10 cellular contexts compared by ENCODE assay signal in the genomic region with DNA sequence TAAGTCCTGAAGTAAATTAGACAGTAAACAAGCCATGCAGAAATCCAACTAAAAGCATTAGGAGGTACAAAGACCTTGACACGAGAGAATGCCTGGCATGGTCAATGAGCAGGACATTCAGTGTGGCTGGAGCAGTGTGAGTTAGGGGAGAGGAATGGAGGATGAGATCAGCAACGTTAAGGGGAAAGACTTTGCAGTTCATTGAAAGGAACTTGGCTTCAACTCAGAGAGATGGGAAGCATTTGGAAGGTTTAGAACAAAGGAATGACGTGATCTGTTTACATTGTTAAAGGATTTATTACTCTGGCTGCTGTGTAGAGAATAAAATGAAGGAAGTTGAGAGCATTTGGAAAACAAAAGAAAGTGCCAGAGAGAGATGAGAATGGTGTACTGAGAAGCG.
DNase-seq lines count a peak whose midpoint lies in the region; ATAC-seq, FAIRE-seq and TF ChIP-seq lines count a peak whose summit lies in the region.
"Had no signal": no experiment of that assay in that cellular context is flagged by ENCODE, and none has a peak within 500 bp of the region (broad histone marks: within the 10 kb centered on the region; RNA-seq: fewer than 3 reads in every experiment).

No MANE protein-coding gene starts in this region.

- H3K4me2 ChIP-seq in GM12878 (ENCODE audit: control insufficient read depth, insufficient read depth), result no peak overlapping the region

- TF ChIP-seq CTCF in BJ (IDR thresholded peaks at IDR 0.05; ENCODE audit: insufficient read depth, low read depth, low read length) (no peak), GM12878 (IDR thresholded peaks at IDR 0.05 in 2 of 3, conservative IDR thresholded peaks at IDR 0.05 in 1 of 3; ENCODE audit: control insufficient read depth in 2 of 3, extremely low read depth in 1 of 3, insufficient read depth in 1 of 3, low read depth in 3 of 3, low read length in 3 of 3) (no peak), transverse colon (IDR thresholded peaks at IDR 0.05) (no peak)

- H3K79me2 ChIP-seq in GM12878 (ENCODE audit: control insufficient read depth, insufficient read depth, low read length), result no peaks in the 10 kb centered on the region

- no peaks in the 10 kb centered on the region for H3K4me1 Mint-ChIP-seq in activated CD4-positive, alpha-beta T cell treated with anti-CD3 and anti-CD28 coated beads, Interleukin-2, amount 10 ng/mL, durations not matched to agents 7 days and 5 days

- H3K9me3 ChIP-seq in GM12878 (replicated peaks; ENCODE audit: control insufficient read depth, insufficient read depth, low read length) (no peaks in the 10 kb centered on the region), transverse colon (no peaks in the 10 kb centered on the region)

- H3K27me3 ChIP-seq in BJ (ENCODE audit: control insufficient read depth, insufficient read depth, low read length) (no peaks in the 10 kb centered on the region), GM12878 (replicated peaks in 1 of 2; ENCODE audit: control insufficient read depth in 2 of 2, insufficient read depth in 2 of 2, low read length in 1 of 2) (no peaks in the 10 kb centered on the region), transverse colon (no peaks in the 10 kb centered on the region)

- 0% methylated on average over 4 of the region's 4 CpGs for WGBS in GM12878 (ENCODE audit: insufficient coverage, insufficient replicate concordance, low lambda C conversion rate, missing lambda C conversion rate)
- WGBS in transverse colon (ENCODE audit: low coverage in 1 of 2), 2 donors, result 13 to 42% methylated on average over 2 to 4 of the region's 4 CpGs

- no TSS peak for BruUV-seq in GM12878 (replicated peaks; lab: Mats Ljungman, UMichigan)

- H3K4me1 ChIP-seq in GM12878 (ENCODE audit: control insufficient read depth, insufficient read depth, low read length) (no peaks in the 10 kb centered on the region), transverse colon (peaks cover 0 to 13% (median 7%) of the 10 kb centered on the region in 4 donors)

- intact Hi-C loops in GM12878 (cut with micrococcal nuclease; ENCODE audit: unreplicated experiment) (no loop called here), left colon (cut with DNase I, micrococcal nuclease) (no loop called here), transverse colon (cut with DNase I; ENCODE audit: low total_unique reads) (no loop called here)

- RAD21 ChIA-PET in GM12878 (lab: Charles Lee; ENCODE audit: unreplicated experiment), result no interaction called here

- no peak for TF ChIP-seq POLR2A in GM12878 (IDR thresholded peaks at IDR 0.05; ENCODE audit: low read depth, low read length)
- no peak for TF ChIP-seq POLR2A in transverse colon (IDR thresholded peaks at IDR 0.05)

- H2AFZ ChIP-seq in GM12878 (ENCODE audit: control insufficient read depth, low read depth, low read length), result no peak overlapping the region

- no peaks in the 10 kb centered on the region for H3K9me3 Mint-ChIP-seq in activated CD4-positive, alpha-beta T cell treated with anti-CD3 and anti-CD28 coated beads, Interleukin-2, amount 10 ng/mL, durations not matched to agents 7 days and 5 days

- ATAC-seq in GM12878, result no peak
- peak; percentile 98 for ATAC-seq in left colon
- ATAC-seq in HG02870 (IDR thresholded peaks at IDR 0.05; ENCODE audit: unreplicated experiment), result no peak
- ATAC-seq in HG03108 (IDR thresholded peaks at IDR 0.05; ENCODE audit: unreplicated experiment), result no peak
- ATAC-seq: left lobe of liver had no signal

- TF ChIP-seq RAD21 in Ishikawa (IDR thresholded peaks at IDR 0.05; ENCODE audit: low read depth) (no peak), GM12878 (IDR thresholded peaks at IDR 0.05; ENCODE audit: insufficient read depth, low read depth, low read length) (no peak)

- no peak overlapping the region for H3K27ac Mint-ChIP-seq in activated CD4-positive, alpha-beta T cell treated with anti-CD3 and anti-CD28 coated beads, Interleukin-2, amount 10 ng/mL, durations not matched to agents 7 days and 5 days

- DNase-seq in BJ (ENCODE audit: low read depth) (peak; percentile 10), GM12878 (ENCODE audit: low read depth, low spot score) (no peak), left colon (no peak), transverse colon (no peak)
- no peak for DNase-seq in activated CD4-positive, alpha-beta T cell treated with anti-CD3 and anti-CD28 coated beads, Interleukin-2, amount 10 ng/mL, durations not matched to agents 7 days and 5 days

- H3K36me3 Mint-ChIP-seq in activated CD4-positive, alpha-beta T cell treated with anti-CD3 and anti-CD28 coated beads, Interleukin-2, amount 10 ng/mL, durations not matched to agents 7 days and 5 days (ENCODE audit: low read depth), result no peaks in the 10 kb centered on the region

- H3K36me3 ChIP-seq in BJ (ENCODE audit: control insufficient read depth, insufficient read depth, low read length) (no peaks in the 10 kb centered on the region), GM12878 (ENCODE audit: control insufficient read depth in 2 of 2, insufficient read depth in 2 of 2, low read length in 1 of 2) (no peaks in the 10 kb centered on the region), transverse colon (no peaks in the 10 kb centered on the region)

- no peaks in the 10 kb centered on the region for H3K27me3 Mint-ChIP-seq in activated CD4-positive, alpha-beta T cell treated with anti-CD3 and anti-CD28 coated beads, Interleukin-2, amount 10 ng/mL, durations not matched to agents 7 days and 5 days

- CTCF ChIA-PET in BJ (lab: Yijun Ruan, JAX) (no interaction called here), GM12878 (lab: Yijun Ruan, JAX) (no interaction called here)
- CTCF ChIA-PET in activated CD4-positive, alpha-beta T cell treated with anti-CD3 and anti-CD28 coated beads, Interleukin-2, amount 10 ng/mL, durations not matched to agents 7 days and 5 days (lab: Charles Lee), result no interaction called here

- H4K20me1 ChIP-seq in GM12878 (ENCODE audit: control insufficient read depth, insufficient read depth), result no peaks in the 10 kb centered on the region

- POLR2A ChIA-PET in BJ (lab: Charles Lee) (no interaction called here), GM12878 (lab: Charles Lee) (no interaction called here)
- POLR2A ChIA-PET in activated CD4-positive, alpha-beta T cell treated with anti-CD3 and anti-CD28 coated beads, Interleukin-2, amount 10 ng/mL, durations not matched to agents 7 days and 5 days (lab: Charles Lee), result no interaction called here

- TF ChIP-seq EP300 in Ishikawa (IDR thresholded peaks at IDR 0.05; ENCODE audit: borderline replicate concordance) (peak; percentile 71; the same call in 1 of the 2 replicates), GM12878 (IDR thresholded peaks at IDR 0.05; ENCODE audit: borderline replicate concordance in 1 of 2, control insufficient read depth in 1 of 2, low read depth in 2 of 2, low read length in 2 of 2) (no peak), transverse colon (IDR thresholded peaks at IDR 0.05; ENCODE audit: low read depth) (no peak)

- SMC1A ChIA-PET in GM12878 (lab: Charles Lee; ENCODE audit: uncharacterized antibody, unreplicated experiment), result no interaction called here

- no peak overlapping the region for H3K4me3 ChIP-seq in BJ (ENCODE audit: low read depth, low read length)
- no peak overlapping the region for H3K4me3 ChIP-seq in GM12878
- H3K4me3 ChIP-seq in transverse colon, result no peak overlapping the region

- H3K9ac ChIP-seq in GM12878 (ENCODE audit: control insufficient read depth, insufficient read depth, low read length), result no peak overlapping the region

- no peak overlapping the region for H3K27ac ChIP-seq in GM12878 (ENCODE audit: control insufficient read depth, insufficient read depth)
- H3K27ac ChIP-seq in transverse colon, result peak overlapping the region in 2 of 4 donors; percentile 20 to 43

- in situ Hi-C loops in GM12878 (cut with MboI) (no loop called here), transverse colon (cut with MboI; ENCODE audit: low pct_ligation_motif_present in 1 of 4, low pct_unique_long_range_greater_than_20kb in 1 of 4, low sequenced_read_pairs in 3 of 4) (no loop called here)

- no peak for FAIRE-seq in GM12878 (lab: Jason Lieb, UNC)
- FAIRE-seq: G401.6 had no signal

- H3K4me3 Mint-ChIP-seq in activated CD4-positive, alpha-beta T cell treated with anti-CD3 and anti-CD28 coated beads, Interleukin-2, amount 10 ng/mL, durations not matched to agents 7 days and 5 days, result no peak overlapping the region

TF ChIP-seq in Ishikawa, 13 proteins besides CTCF, POLR2A, EP300 and RAD21:
- peak; percentile 88 for TF ChIP-seq NFIC (IDR thresholded peaks at IDR 0.05)
- peak; percentile 68 for TF ChIP-seq TEAD4 (IDR thresholded peaks at IDR 0.05)
- TF ChIP-seq FOXM1 (IDR thresholded peaks at IDR 0.05; ENCODE audit: borderline replicate concordance, low read depth), result peak; percentile 47; the same call in 1 of the 2 replicates
- TF ChIP-seq TCF12 (IDR thresholded peaks at IDR 0.05; ENCODE audit: low read depth), result 0 out of 2 replicates have a peak, but pooled peaks have one; percentile 35
- TF ChIP-seq, protein P1, sequence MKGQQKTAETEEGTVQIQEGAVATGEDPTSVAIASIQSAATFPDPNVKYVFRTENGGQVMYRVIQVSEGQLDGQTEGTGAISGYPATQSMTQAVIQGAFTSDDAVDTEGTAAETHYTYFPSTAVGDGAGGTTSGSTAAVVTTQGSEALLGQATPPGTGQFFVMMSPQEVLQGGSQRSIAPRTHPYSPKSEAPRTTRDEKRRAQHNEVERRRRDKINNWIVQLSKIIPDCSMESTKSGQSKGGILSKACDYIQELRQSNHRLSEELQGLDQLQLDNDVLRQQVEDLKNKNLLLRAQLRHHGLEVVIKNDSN (IDR thresholded peaks at IDR 0.05), result no peak

TF ChIP-seq in GM12878, 131 proteins besides CTCF, POLR2A, EP300 and RAD21:
- no peak for TF ChIP-seq IKZF1 (conservative IDR thresholded peaks at IDR 0.05)
- 0 out of 2 replicates have a peak, but pooled peaks have one; percentile 19 for TF ChIP-seq FOXK2 (IDR thresholded peaks at IDR 0.05)
